ENCODE assay signal across 8 cellular contexts in genomic region chr6:81752084-81752968, GRCh38. TPM values are rescaled to one million over a fixed set of nuclear protein-coding genes. Genes with fewer than 3 reads are reported as not detected.
DNase-seq lines count a peak whose midpoint lies in the region; ATAC-seq and TF ChIP-seq lines count a peak whose summit lies in the region.

Gene TENT5A, minus strand, starts transcription at chr6:81752681. Its CDS starts 540 bp downstream, at chr6:81752141.

- TF ChIP-seq CTCF in body of pancreas (IDR thresholded peaks at IDR 0.05): peak in 4 of 7 experiments; percentile 2 to 17 (median 8)

- DNase-seq in NCI-H1694 (lab: John Stamatoyannopoulos, UW): peak; percentile 15
- DNase-seq in UCSD-AML1 (lab: John Stamatoyannopoulos, UW; ENCODE audit: unreplicated experiment): peak; percentile 91
- DNase-seq in body of pancreas: peak; percentile 94 to 96 (median 95)
- peak; percentile 77 for DNase-seq in skeletal muscle cell (ENCODE audit: low read depth)
- DNase-seq in NK-92 treated with Interleukin-12 subunit alpha and Interleukin-12 subunit beta, amount 100 ng/mL, for 24 hours (lab: John Stamatoyannopoulos, UW): no peak

- peak within 1 kb of the TSS; percentile 80 to 95 for H3K4me3 ChIP-seq in body of pancreas
- H3K4me3 ChIP-seq in iPS-11a (ENCODE audit: low read depth, low read length): peak within 1 kb of the TSS; percentile 87
- H3K4me3 ChIP-seq in skeletal muscle cell (ENCODE audit: low read depth, low read length): peak within 1 kb of the TSS; percentile 78

- TF ChIP-seq POLR2A in body of pancreas (IDR thresholded peaks at IDR 0.05): peak; percentile 88 to 97 (median 96)

- H3K4me1 ChIP-seq in body of pancreas: peaks cover 34% of the 10 kb centered on the region

- WGBS in body of pancreas, 2 donors: 0 to 1% methylated on average over 28 to 72 of the region's 78 CpGs

- no peaks in the 10 kb centered on the region for H3K9me3 ChIP-seq in body of pancreas

- no peaks in the 10 kb centered on the region for H3K27me3 ChIP-seq in body of pancreas

- H3K36me3 ChIP-seq in body of pancreas (replicated peaks in 1 of 2; ENCODE audit: insufficient read depth in 1 of 2, low read depth in 2 of 2): no peaks in the 10 kb centered on the region

- peak within 1 kb of the TSS; percentile 95 to 99 (median 98) for H3K27ac ChIP-seq in body of pancreas

- ATAC-seq in GM18502 (IDR thresholded peaks at IDR 0.05; ENCODE audit: poor library complexity, unreplicated experiment) (peak; percentile 76), HG02852 (IDR thresholded peaks at IDR 0.05; ENCODE audit: unreplicated experiment) (peak; percentile 75), body of pancreas (peak; percentile 87)

- intact Hi-C loops in body of pancreas (cut with DNase I): no loop called here

RNA-seq across cellular contexts. Expression of gene TENT5A, which starts in this region (rescaled TPM):
- total RNA-seq in body of pancreas: 1 to 10 TPM; 7.3 to 8.2 TPM
